In genomic region chr15:69160141-69160975, GRCh38 we compare ENCODE assay signal across 1 cellular context.
TF ChIP-seq lines count a peak whose summit lies in the region.

TSS of gene GLCE (plus strand) at chr15:69160635. CDS start at chr15:69255807, 95,172 bp downstream.

TF ChIP-seq in A549, 52 proteins besides CTCF, POLR2A, EP300 and RAD21 (continued from another document):
- no peak for TF ChIP-seq USF2 (IDR thresholded peaks at IDR 0.05)
- no peak; the same call in 1 of the 3 replicates for TF ChIP-seq SMC3 (IDR thresholded peaks at IDR 0.05)
- no peak for TF ChIP-seq RCOR1 (IDR thresholded peaks at IDR 0.05; ENCODE audit: low read depth, low read length)
- TF ChIP-seq ZFP36 (IDR thresholded peaks at IDR 0.05; ENCODE audit: borderline replicate concordance, partially characterized antibody), result no peak
- TF ChIP-seq JUNB (IDR thresholded peaks at IDR 0.05), result no peak
- no peak for TF ChIP-seq GATA3 (IDR thresholded peaks at IDR 0.05; ENCODE audit: borderline replicate concordance)
- no peak for TF ChIP-seq CHD4 (IDR thresholded peaks at IDR 0.05; ENCODE audit: borderline replicate concordance)
- TF ChIP-seq CBX8 (IDR thresholded peaks at IDR 0.05), result no peak
- no peak for TF ChIP-seq HDAC2 (IDR thresholded peaks at IDR 0.05)
- TF ChIP-seq RFX5 (IDR thresholded peaks at IDR 0.05), result no peak
- TF ChIP-seq FOSL2 (IDR thresholded peaks at IDR 0.05), result no peak
- no peak for TF ChIP-seq FOSL2 (CRISPR knock-in tag; IDR thresholded peaks at IDR 0.05)
- TF ChIP-seq REST (IDR thresholded peaks at IDR 0.05), result peak; percentile 98
- TF ChIP-seq HEYL (CRISPR knock-in tag; IDR thresholded peaks at IDR 0.05), result no peak
- TF ChIP-seq PHF8 (IDR thresholded peaks at IDR 0.05; ENCODE audit: borderline replicate concordance, low read depth), result peak; percentile 41; the same call in 1 of the 2 replicates
- peak; percentile 94 for TF ChIP-seq PBX3 (IDR thresholded peaks at IDR 0.05)
- no peak for TF ChIP-seq MAFK (IDR thresholded peaks at IDR 0.05; ENCODE audit: partially characterized antibody)
- TF ChIP-seq NPAS2 (CRISPR knock-in tag; IDR thresholded peaks at IDR 0.05; ENCODE audit: borderline replicate concordance), result no peak
- 0 out of 2 replicates have a peak, but pooled peaks have one; percentile 40 for TF ChIP-seq TP53 (CRISPR knock-in tag; IDR thresholded peaks at IDR 0.05)
- TF ChIP-seq NR3C1 (IDR thresholded peaks at IDR 0.05), result no peak
- TF ChIP-seq RARB (CRISPR knock-in tag; IDR thresholded peaks at IDR 0.05), result no peak
- peak; percentile 98 for TF ChIP-seq CHD2 (IDR thresholded peaks at IDR 0.05; ENCODE audit: low read length, partially characterized antibody)
- no peak for TF ChIP-seq SREBF2 (IDR thresholded peaks at IDR 0.05)
